In the genomic region with DNA sequence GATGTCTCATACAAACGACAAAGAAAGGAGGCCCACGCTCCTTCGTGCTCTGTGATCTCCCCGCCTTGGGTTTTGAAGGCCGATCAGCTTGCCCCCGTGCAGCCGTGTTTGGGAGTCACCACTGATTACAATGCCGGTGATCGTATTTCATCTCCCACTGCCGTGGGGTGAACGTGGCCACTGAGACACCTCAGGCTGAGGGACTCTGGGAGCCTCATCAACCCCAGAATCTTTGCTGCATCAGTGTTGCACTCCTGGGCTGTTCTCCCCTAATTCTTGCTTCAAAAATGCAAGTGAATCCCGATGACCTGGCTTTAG, we compare ENCODE assay signal across 29 cellular contexts.
DNase-seq lines count a peak whose midpoint lies in the region; ATAC-seq and TF ChIP-seq lines count a peak whose summit lies in the region.
"Had no signal": no experiment of that assay in that cellular context is flagged by ENCODE, and none has a peak within 500 bp of the region (broad histone marks: within the 10 kb centered on the region; RNA-seq: fewer than 3 reads in every experiment).

No MANE protein-coding gene starts in this region.

- H3K36me3 ChIP-seq in mammary epithelial cell (ENCODE audit: insufficient read depth, low read length) (no peaks in the 10 kb centered on the region), SJSA1 (no peaks in the 10 kb centered on the region)
- H3K36me3 ChIP-seq in naive thymus-derived CD4-positive, alpha-beta T cell (ENCODE audit: control insufficient read depth in 2 of 3, insufficient read depth in 3 of 3, low read length in 3 of 3): no peaks in the 10 kb centered on the region
- H3K36me3 ChIP-seq: esophagus muscularis mucosa, heart left ventricle, sigmoid colon, suprapubic skin, upper lobe of right lung had no signal

- no peak overlapping the region for H3K27ac Mint-ChIP-seq in MCF 10A (ENCODE audit: low read depth, unreplicated experiment)
- peak overlapping the region in 2 of 9 donors; percentile 36 to 72 for H3K27ac Mint-ChIP-seq in naive thymus-derived CD4-positive, alpha-beta T cell
- H3K27ac Mint-ChIP-seq: dendritic cell treated with granulocyte-macrophage colony-stimulating factor and Interleukin-4, amounts not matched to agents 40 ng/mL and 50 ng/mL, for 4 days; stimulated activated naive B cell treated with anti-CD40 and anti-IgM and Interleukin-4, amounts not matched to agents 10 μg/mL and 1 μg/mL and 100 μg/mL, for 72 hours had no signal

- intact Hi-C loops in mammary epithelial cell (cut with micrococcal nuclease): loop anchor here (2.0 to 10.0 kb wide), 3 partner anchors 39 to 321 kb away; no protein-coding TSS in a partner anchor
- intact Hi-C loops in MCF 10A (cut with micrococcal nuclease): loop anchor here (5.0 kb wide), 1 partner anchor 41 kb away; no protein-coding TSS in a partner anchor
- intact Hi-C loops in naive thymus-derived CD4-positive, alpha-beta T cell (cut with micrococcal nuclease): no loop called here

- dilution Hi-C loops in mammary epithelial cell (cut with HindIII; ENCODE audit: low sequenced_read_pairs): no loop called here

- in situ Hi-C loops in mammary epithelial cell (cut with MboI; ENCODE audit: low sequenced_read_pairs in 2 of 2): no loop called here

- H3K27me3 ChIP-seq in mammary epithelial cell (ENCODE audit: insufficient read depth, low read length) (no peaks in the 10 kb centered on the region), SJSA1 (replicated peaks) (no peaks in the 10 kb centered on the region), foreskin keratinocyte (no peaks in the 10 kb centered on the region)
- H3K27me3 ChIP-seq in naive thymus-derived CD4-positive, alpha-beta T cell (ENCODE audit: control insufficient read depth in 2 of 2, insufficient read depth in 2 of 2, low read length in 2 of 2): no peaks in the 10 kb centered on the region
- H3K27me3 ChIP-seq: esophagus muscularis mucosa, heart left ventricle, sigmoid colon, suprapubic skin, upper lobe of right lung had no signal

- BruUV-seq in mammary epithelial cell (replicated peaks; lab: Mats Ljungman, UMichigan): no TSS peak
- no TSS peak for BruUV-seq in MCF 10A (replicated peaks; lab: Mats Ljungman, UMichigan)

- H3K4me2 ChIP-seq in mammary epithelial cell (ENCODE audit: insufficient read depth, low read depth, low read length): peak overlapping the region; percentile 20
- H3K4me2 ChIP-seq: KMS-11 had no signal

- peak; percentile 2 for ATAC-seq in foreskin keratinocyte
- ATAC-seq in naive thymus-derived CD4-positive, alpha-beta T cell: no peak
- ATAC-seq: heart left ventricle had no signal

- H3K9me3 ChIP-seq in mammary epithelial cell (replicated peaks; ENCODE audit: insufficient read depth, low read length) (no peaks in the 10 kb centered on the region), SJSA1 (replicated peaks) (no peaks in the 10 kb centered on the region)
- no peaks in the 10 kb centered on the region for H3K9me3 ChIP-seq in naive thymus-derived CD4-positive, alpha-beta T cell (ENCODE audit: control insufficient read depth in 2 of 3, low read length in 3 of 3)
- H3K9me3 ChIP-seq: esophagus muscularis mucosa, heart left ventricle, sigmoid colon, suprapubic skin, upper lobe of right lung had no signal

- no peak overlapping the region for H3K9ac ChIP-seq in mammary epithelial cell (ENCODE audit: insufficient read depth, low read length)
- H3K9ac ChIP-seq: KMS-11 had no signal

- 84% methylated on average over 12 of the region's 12 CpGs for WGBS in mammary epithelial cell (ENCODE audit: low coverage, missing lambda C conversion rate)

- no peak overlapping the region for H2AFZ ChIP-seq in mammary epithelial cell (ENCODE audit: low read depth, low read length)

- no peaks in the 10 kb centered on the region for H3K79me2 ChIP-seq in mammary epithelial cell (ENCODE audit: insufficient read depth, low read length)

- H3K36me3 Mint-ChIP-seq in MCF 10A (ENCODE audit: insufficient read depth, unreplicated experiment): no peaks in the 10 kb centered on the region
- H3K36me3 Mint-ChIP-seq in naive thymus-derived CD4-positive, alpha-beta T cell: no peaks in the 10 kb centered on the region
- H3K36me3 Mint-ChIP-seq: activated CD8-positive, alpha-beta memory T cell treated with anti-CD3 and anti-CD28 coated beads, Interleukin-2, amount 10 ng/mL, durations not matched to agents 7 days and 5 days; CD4-positive, alpha-beta memory T cell; stimulated activated naive B cell treated with anti-CD40 and anti-IgM and Interleukin-4, amounts not matched to agents 10 μg/mL and 1 μg/mL and 100 μg/mL, for 72 hours had no signal

- no peak overlapping the region for H3K4me3 ChIP-seq in mammary epithelial cell (replicated peaks in 1 of 3; ENCODE audit: insufficient read depth in 1 of 3, low read depth in 2 of 3, low read length in 3 of 3)
- no peak overlapping the region for H3K4me3 ChIP-seq in SJSA1
- H3K4me3 ChIP-seq in naive thymus-derived CD4-positive, alpha-beta T cell (ENCODE audit: low read length): no peak overlapping the region
- H3K4me3 ChIP-seq: esophagus muscularis mucosa, GM12878, heart left ventricle, sigmoid colon, SK-N-MC, suprapubic skin, upper lobe of right lung had no signal

- peaks cover 28% of the 10 kb centered on the region for H3K4me1 ChIP-seq in mammary epithelial cell (ENCODE audit: insufficient read depth, low read length)
- peaks cover 70% of the 10 kb centered on the region for H3K4me1 ChIP-seq in SJSA1 (replicated peaks)
- H3K4me1 ChIP-seq in foreskin keratinocyte: peaks cover 12% of the 10 kb centered on the region
- peaks cover 0 to 9% of the 10 kb centered on the region in 2 donors for H3K4me1 ChIP-seq in naive thymus-derived CD4-positive, alpha-beta T cell (ENCODE audit: control insufficient read depth in 2 of 2, insufficient read depth in 2 of 2, low read length in 2 of 2)
- H3K4me1 ChIP-seq: esophagus muscularis mucosa, sigmoid colon had no signal

- H3K9me3 Mint-ChIP-seq in MCF 10A (ENCODE audit: unreplicated experiment): no peaks in the 10 kb centered on the region
- no peaks in the 10 kb centered on the region for H3K9me3 Mint-ChIP-seq in naive thymus-derived CD4-positive, alpha-beta T cell
- H3K9me3 Mint-ChIP-seq: activated T-cell treated with anti-CD3 and anti-CD28 coated beads, Interleukin-2, amount 50 U/mL, for 72 hours; CD4-positive, alpha-beta memory T cell; dendritic cell treated with granulocyte-macrophage colony-stimulating factor and Interleukin-4, amounts not matched to agents 40 ng/mL and 50 ng/mL, for 4 days; nephron; stimulated activated naive B cell treated with anti-CD40 and anti-IgM and Interleukin-4, amounts not matched to agents 10 μg/mL and 1 μg/mL and 100 μg/mL, for 72 hours; T-helper 1 cell treated with Interleukin-12 subunit alpha and Interleukin-12 subunit beta and Interleukin-4 antibody, amounts not matched to agents 30 μg/mL and 1 μg/mL, for 36 hours had no signal

- no peaks in the 10 kb centered on the region for H3K27me3 Mint-ChIP-seq in MCF 10A (ENCODE audit: insufficient read depth, unreplicated experiment)
- peaks cover 0 to 2% (median 0%) of the 10 kb centered on the region in 5 donors for H3K27me3 Mint-ChIP-seq in naive thymus-derived CD4-positive, alpha-beta T cell
- H3K27me3 Mint-ChIP-seq: activated CD8-positive, alpha-beta memory T cell treated with anti-CD3 and anti-CD28 coated beads, Interleukin-2, amount 10 ng/mL, durations not matched to agents 7 days and 5 days; CD4-positive, alpha-beta memory T cell; dendritic cell treated with granulocyte-macrophage colony-stimulating factor and Interleukin-4, amounts not matched to agents 40 ng/mL and 50 ng/mL, for 4 days; stimulated activated naive B cell treated with anti-CD40 and anti-IgM and Interleukin-4, amounts not matched to agents 10 μg/mL and 1 μg/mL and 100 μg/mL, for 72 hours had no signal

- CTCF ChIA-PET in mammary epithelial cell (lab: Charles Lee; ENCODE audit: low non-redundant PET) (interaction anchor here (0.6 kb wide), 1 partner anchor 16 kb away, joined by 3 read pairs; no protein-coding TSS in a partner anchor), MCF 10A (lab: Yijun Ruan, JAX) (interaction anchor here (0.7 to 1.6 kb wide), 5 partner anchors 14 to 110 kb away, joined by 3 to 4 read pairs (median 3); no protein-coding TSS in a partner anchor)
- CTCF ChIA-PET in naive thymus-derived CD4-positive, alpha-beta T cell (lab: Charles Lee): no interaction called here

- POLR2A ChIA-PET in MCF 10A (lab: Yijun Ruan, JAX): interaction anchor here (0.8 to 7.6 kb wide), 13 partner anchors 10 to 133 kb away, joined by 3 to 96 read pairs (median 4); no protein-coding TSS in a partner anchor
- POLR2A ChIA-PET in naive thymus-derived CD4-positive, alpha-beta T cell (lab: Charles Lee): no interaction called here

- no peak for DNase-seq in mammary epithelial cell
- no peak for DNase-seq in MCF 10A (ENCODE audit: unreplicated experiment)
- DNase-seq in SJSA1 (ENCODE audit: low read depth in 1 of 2, low spot score in 2 of 2): no peak
- DNase-seq in foreskin keratinocyte: no peak
- DNase-seq in NCI-H1436 treated with DMSO at 0.1 percent for 48 hours (lab: John Stamatoyannopoulos, UW): no peak
- DNase-seq in amygdala (lab: John Stamatoyannopoulos, UW): no peak
- DNase-seq in naive thymus-derived CD4-positive, alpha-beta T cell: no peak
- DNase-seq in NCI-H2029 treated with DMSO at 0.1 percent for 48 hours (lab: John Stamatoyannopoulos, UW): no peak
- DNase-seq: activated CD4-positive, alpha-beta T cell treated with anti-CD3 and anti-CD28 coated beads, Interleukin-2, amount 50 U/mL, for 4 hours; activated naive CD4-positive, alpha-beta T cell; CD4-positive, alpha-beta memory T cell; kidney; NCI-H2081; NCI-H2227 treated with DMSO at 0.1 percent for 48 hours; NCI-H526; sigmoid colon; stimulated activated naive B cell treated with anti-CD40 and anti-IgM and Interleukin-4, amounts not matched to agents 10 μg/mL and 1 μg/mL and 100 μg/mL, for 72 hours; upper lobe of right lung had no signal

- H4K20me1 ChIP-seq in mammary epithelial cell (ENCODE audit: insufficient read depth, low read length): no peaks in the 10 kb centered on the region

- H3K4me3 Mint-ChIP-seq in MCF 10A (ENCODE audit: unreplicated experiment): no peak overlapping the region
- H3K4me3 Mint-ChIP-seq in naive thymus-derived CD4-positive, alpha-beta T cell: no peak overlapping the region
- H3K4me3 Mint-ChIP-seq: activated CD8-positive, alpha-beta memory T cell treated with anti-CD3 and anti-CD28 coated beads, Interleukin-2, amount 10 ng/mL, durations not matched to agents 7 days and 5 days; CD4-positive, alpha-beta memory T cell; dendritic cell treated with granulocyte-macrophage colony-stimulating factor and Interleukin-4, amounts not matched to agents 40 ng/mL and 50 ng/mL, for 4 days; stimulated activated naive B cell treated with anti-CD40 and anti-IgM and Interleukin-4, amounts not matched to agents 10 μg/mL and 1 μg/mL and 100 μg/mL, for 72 hours; T-helper 1 cell treated with Interleukin-12 subunit alpha and Interleukin-12 subunit beta and Interleukin-4 antibody, amounts not matched to agents 30 μg/mL and 1 μg/mL, for 36 hours had no signal

- TF ChIP-seq CTCF in mammary epithelial cell (conservative IDR thresholded peaks at IDR 0.05 in 1 of 2, IDR thresholded peaks at IDR 0.05 in 1 of 2; ENCODE audit: extremely low read depth in 1 of 2, insufficient read depth in 1 of 2, low read depth in 1 of 2, low read length in 2 of 2) (no peak), MCF 10A (IDR thresholded peaks at IDR 0.05; ENCODE audit: unreplicated experiment) (no peak), foreskin keratinocyte (conservative IDR thresholded peaks at IDR 0.05) (no peak)

- peak overlapping the region; percentile 10 for H3K27ac ChIP-seq in mammary epithelial cell (ENCODE audit: insufficient read depth, low read depth, low read length)
- peak overlapping the region; percentile 86 for H3K27ac ChIP-seq in SJSA1
- peak overlapping the region; percentile 12 for H3K27ac ChIP-seq in foreskin keratinocyte
- no peak overlapping the region for H3K27ac ChIP-seq in naive thymus-derived CD4-positive, alpha-beta T cell (ENCODE audit: low read depth, low read length)
- H3K27ac ChIP-seq: esophagus muscularis mucosa, heart left ventricle, KMS-11, sigmoid colon, SK-N-MC, suprapubic skin, upper lobe of right lung had no signal

- peaks cover 16% of the 10 kb centered on the region for H3K4me1 Mint-ChIP-seq in MCF 10A (ENCODE audit: insufficient read depth, unreplicated experiment)
- H3K4me1 Mint-ChIP-seq in naive thymus-derived CD4-positive, alpha-beta T cell: peaks cover 0 to 26% (median 15%) of the 10 kb centered on the region in 7 donors

Comparison
In these comparisons a context has a peak if more than half of its experiments do, and no peak if none do; other contexts are left out.
1. intact Hi-C loops: an anchor here in mammary epithelial cell (2.0 to 10.0 kb wide) and MCF 10A (5.0 kb wide); none called in naive thymus-derived CD4-positive, alpha-beta T cell.